29 cellular contexts compared by ENCODE assay signal in the genomic region with DNA sequence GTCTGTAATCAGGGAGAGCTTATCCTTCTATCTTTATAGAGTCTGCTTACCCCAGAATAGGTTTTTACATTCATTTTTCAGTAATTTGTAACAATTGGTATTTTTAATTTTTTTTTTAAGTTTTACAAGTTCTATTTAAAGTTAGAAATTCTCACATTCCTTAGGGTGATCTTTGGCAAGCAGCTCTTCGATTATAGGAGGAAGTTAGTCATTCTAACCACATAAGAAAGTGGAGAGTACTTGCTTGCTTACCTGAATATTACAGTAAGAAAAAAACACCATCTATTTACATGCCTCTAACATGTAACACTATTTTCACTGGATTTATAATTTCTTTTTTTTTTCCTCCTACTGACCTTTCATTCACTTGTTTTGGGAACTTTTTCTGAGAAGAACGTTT. TPM values are rescaled to one million over a fixed set of nuclear protein-coding genes. Genes with fewer than 3 reads are reported as not detected.
DNase-seq lines count a peak whose midpoint lies in the region; ATAC-seq, FAIRE-seq and TF ChIP-seq lines count a peak whose summit lies in the region.
"Had no signal": no experiment of that assay in that cellular context is flagged by ENCODE, and none has a peak within 500 bp of the region (broad histone marks: within the 10 kb centered on the region; RNA-seq: fewer than 3 reads in every experiment).

No MANE protein-coding gene starts in this region.

- H3K4me1 Mint-ChIP-seq in activated naive CD4-positive, alpha-beta T cell treated with anti-CD3 and anti-CD28 coated beads for 36 hours (ENCODE audit: low read depth) = peaks cover 68% of the 10 kb centered on the region

- intact Hi-C loops in activated naive CD4-positive, alpha-beta T cell treated with anti-CD3 and anti-CD28 coated beads for 36 hours (cut with micrococcal nuclease) = loop anchor here (1.0 to 5.0 kb wide), 3 partner anchors 8 to 613 kb away; a partner anchor contains a TSS

- no peak overlapping the region for H3K4me3 ChIP-seq in RWPE2 (ENCODE audit: severe bottlenecking)
- no peak overlapping the region for H3K4me3 ChIP-seq in bronchial epithelial cell (ENCODE audit: low read depth, low read length)
- H3K4me3 ChIP-seq: cardiac muscle cell, colonic mucosa, HAP-1, lung, Peyer's patch, SJCRH30, transverse colon had no signal

- H3K27me3 Mint-ChIP-seq in activated naive CD4-positive, alpha-beta T cell treated with anti-CD3 and anti-CD28 coated beads for 36 hours (ENCODE audit: low read depth) = no peaks in the 10 kb centered on the region

- peak overlapping the region; percentile 63 for H3K4me3 Mint-ChIP-seq in activated naive CD4-positive, alpha-beta T cell treated with anti-CD3 and anti-CD28 coated beads for 36 hours
- H3K4me3 Mint-ChIP-seq: neural crest cell had no signal

- H3K27me3 ChIP-seq in RWPE2 (ENCODE audit: insufficient read depth, poor library complexity, severe bottlenecking) = no peaks in the 10 kb centered on the region
- H3K27me3 ChIP-seq in bronchial epithelial cell (ENCODE audit: control insufficient read depth, insufficient read depth, low read length) = no peaks in the 10 kb centered on the region
- H3K27me3 ChIP-seq: cardiac muscle cell, colonic mucosa, Peyer's patch had no signal

- peaks cover 42% of the 10 kb centered on the region for H3K36me3 Mint-ChIP-seq in activated naive CD4-positive, alpha-beta T cell treated with anti-CD3 and anti-CD28 coated beads for 36 hours (ENCODE audit: low read depth)

- peak overlapping the region; percentile 98 for H3K27ac Mint-ChIP-seq in activated naive CD4-positive, alpha-beta T cell treated with anti-CD3 and anti-CD28 coated beads for 36 hours

- CTCF ChIA-PET in activated naive CD4-positive, alpha-beta T cell treated with anti-CD3 and anti-CD28 coated beads for 36 hours (lab: Charles Lee) = interaction anchor here (0.6 to 1.2 kb wide), 4 partner anchors 13 to 237 kb away, joined by 3 to 6 read pairs (median 4); no protein-coding TSS in a partner anchor

- peak; percentile 78 for ATAC-seq in RWPE2 (ENCODE audit: low read depth)
- ATAC-seq: right cardiac atrium had no signal

- H3K4me1 ChIP-seq in RWPE2 (ENCODE audit: insufficient read depth, poor library complexity, severe bottlenecking) = peaks cover 30% of the 10 kb centered on the region
- H3K4me1 ChIP-seq: colonic mucosa, HAP-1, parathyroid adenoma, SJCRH30, transverse colon had no signal

- H3K36me3 ChIP-seq in RWPE2 (ENCODE audit: low read depth) (no peaks in the 10 kb centered on the region), bronchial epithelial cell (ENCODE audit: control insufficient read depth, insufficient read depth, low read length) (no peaks in the 10 kb centered on the region)
- H3K36me3 ChIP-seq: cardiac muscle cell, colonic mucosa, HAP-1, Peyer's patch, SJCRH30, transverse colon had no signal

- H3K9me3 Mint-ChIP-seq in activated naive CD4-positive, alpha-beta T cell treated with anti-CD3 and anti-CD28 coated beads for 36 hours = no peaks in the 10 kb centered on the region
- H3K9me3 Mint-ChIP-seq: neural crest cell had no signal

- DNase-seq in activated naive CD4-positive, alpha-beta T cell treated with anti-CD3 and anti-CD28 coated beads for 36 hours = no peak
- no peak for DNase-seq in activated naive CD4-positive, alpha-beta T cell (lab: John Stamatoyannopoulos, UW)
- DNase-seq in RWPE2 (ENCODE audit: low spot score) (no peak), bronchial epithelial cell (ENCODE audit: low read depth) (peak; percentile 50), urothelium cell line (ENCODE audit: low spot score) (peak; percentile 52), retina (no peak)
- no peak for DNase-seq in activated CD8-positive, alpha-beta memory T cell treated with anti-CD3 and anti-CD28 coated beads for 24 hours
- DNase-seq: activated CD4-positive, alpha-beta T cell treated with anti-CD3 and anti-CD28 coated beads for 4 hours; activated CD8-positive, alpha-beta memory T cell treated with anti-CD3 and anti-CD28 coated beads, Interleukin-2, amount 50 U/mL, for 4 hours; amygdala; C1 segment of cervical spinal cord; colonic mucosa; DND-41; effector memory CD4-positive, alpha-beta T cell; erythroblast; head of caudate nucleus; kidney glomerular epithelial cell; NCI-H2029 treated with DMSO at 0.1 percent for 48 hours; NCI-H526; Peyer's patch; right cardiac atrium; SJCRH30; transverse colon had no signal

- H3K9me3 ChIP-seq in RWPE2 (ENCODE audit: severe bottlenecking) = no peaks in the 10 kb centered on the region
- H3K9me3 ChIP-seq: colonic mucosa, HAP-1, Peyer's patch, SJCRH30, transverse colon had no signal

- TF ChIP-seq CTCF in RWPE2 (IDR thresholded peaks at IDR 0.05; ENCODE audit: poor library complexity, severe bottlenecking) (no peak), bronchial epithelial cell (IDR thresholded peaks at IDR 0.05; ENCODE audit: insufficient read depth, low read length, severe bottlenecking) (no peak)

- FAIRE-seq in bronchial epithelial cell (lab: Jason Lieb, UNC) (no peak), urothelium cell line (lab: Jason Lieb, UNC) (no peak)
- FAIRE-seq: GM19239 had no signal

- H3K27ac ChIP-seq in RWPE2 (ENCODE audit: poor library complexity, severe bottlenecking) = no peak overlapping the region
- H3K27ac ChIP-seq: cardiac muscle cell, colonic mucosa, parathyroid adenoma, Peyer's patch, SJCRH30, transverse colon had no signal

RNA-seq across cellular contexts. Expression of a gene that starts 6.7 kb away (rescaled TPM):
- 10 to 100 TPM; 34.1 to 37.8 TPM for total RNA-seq in activated naive CD4-positive, alpha-beta T cell treated with anti-CD3 and anti-CD28 coated beads for 36 hours
- 1.6 and 1.8 TPM in 2 replicates for total RNA-seq in bronchial epithelial cell
- total RNA-seq: SJCRH30 had no signal

Comparison
In these comparisons a context has a peak if more than half of its experiments do, and no peak if none do; other contexts are left out.
1. DNase-seq: peak in bronchial epithelial cell (single experiment) and urothelium cell line (single experiment); none in activated naive CD4-positive, alpha-beta T cell treated with anti-CD3 and anti-CD28 coated beads for 36 hours (single experiment), activated naive CD4-positive, alpha-beta T cell (0 of 4), RWPE2 (single experiment), activated CD8-positive, alpha-beta memory T cell treated with anti-CD3 and anti-CD28 coated beads for 24 hours (single experiment) and retina (single experiment).
2. RNA of a gene that starts 6.7 kb away (total RNA-seq): 34.1 to 37.8 TPM in activated naive CD4-positive, alpha-beta T cell treated with anti-CD3 and anti-CD28 coated beads for 36 hours; 1.6 to 1.8 TPM in bronchial epithelial cell; every median in the first group is over 10 times any median in the second.